ENCODE assay signal across 14 cellular contexts in the genomic region with DNA sequence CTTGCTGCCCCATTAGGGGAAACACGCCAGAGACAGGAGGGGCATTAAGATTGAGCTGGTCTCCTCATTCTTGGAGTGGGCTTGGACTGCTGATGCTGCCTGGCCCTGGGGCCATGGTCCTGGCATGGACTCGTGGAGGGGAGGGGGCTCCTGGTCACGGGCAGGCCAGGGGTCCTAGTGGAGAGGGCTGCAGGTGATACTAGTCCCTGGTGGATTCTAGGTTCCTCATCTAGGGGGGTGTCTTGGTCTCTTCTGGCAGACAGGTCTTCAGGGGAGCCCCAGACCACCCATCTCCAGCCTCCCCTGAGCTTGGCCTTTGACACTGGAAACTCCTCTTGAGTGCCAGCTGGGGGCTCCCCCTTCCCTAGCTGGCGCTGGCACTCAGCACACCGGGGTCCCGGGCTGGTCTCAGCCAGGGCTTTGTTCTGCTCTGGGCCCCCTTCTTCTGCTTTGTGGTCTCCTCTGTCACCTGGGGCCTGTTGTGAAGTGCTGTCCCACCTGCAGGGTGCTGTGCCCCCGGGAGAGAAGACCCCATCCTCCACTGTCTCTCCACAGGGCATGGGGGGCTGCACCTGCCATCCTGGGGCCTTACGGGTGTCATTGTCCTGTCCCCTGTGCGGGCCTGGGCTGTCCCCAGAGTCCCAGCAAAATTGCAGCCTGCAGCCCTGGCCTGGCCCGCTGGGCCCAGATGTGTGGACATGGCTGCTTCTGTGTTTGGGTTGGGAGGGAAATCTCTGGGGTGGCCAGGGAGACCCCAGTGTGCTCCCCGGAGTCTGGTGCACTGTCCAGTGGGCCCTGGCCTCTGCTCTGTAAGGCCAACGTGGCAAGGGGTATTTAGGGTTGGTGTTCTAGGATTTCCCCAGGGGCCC. TPM values are rescaled to one million over a fixed set of nuclear protein-coding genes. Genes with fewer than 3 reads are reported as not detected.
A peak's percentile ranks its signal among the peaks of the same experiment; 100 is the strongest.
DNase-seq lines count a peak whose midpoint lies in the region; ATAC-seq and TF ChIP-seq lines count a peak whose summit lies in the region.
"Had no signal": no experiment of that assay in that cellular context is flagged by ENCODE, and none has a peak within 500 bp of the region (broad histone marks: within the 10 kb centered on the region; RNA-seq: fewer than 3 reads in every experiment).

No MANE protein-coding gene starts in this region.

- no peak overlapping the region for H3K4me3 Mint-ChIP-seq in activated naive CD8-positive, alpha-beta T cell treated with anti-CD3 and anti-CD28 coated beads, Interleukin-2, amount 10 ng/mL, durations not matched to agents 7 days and 5 days
- no peak overlapping the region for H3K4me3 Mint-ChIP-seq in activated naive CD8-positive, alpha-beta T cell treated with anti-CD3 and anti-CD28 coated beads for 36 hours
- H3K4me3 Mint-ChIP-seq in activated CD8-positive, alpha-beta T cell treated with anti-CD3 and anti-CD28 coated beads, Interleukin-2, amount 10 ng/mL, durations not matched to agents 7 days and 5 days = no peak overlapping the region

- H3K9me3 Mint-ChIP-seq in activated naive CD8-positive, alpha-beta T cell treated with anti-CD3 and anti-CD28 coated beads, Interleukin-2, amount 10 ng/mL, durations not matched to agents 7 days and 5 days = no peaks in the 10 kb centered on the region
- H3K9me3 Mint-ChIP-seq in activated naive CD8-positive, alpha-beta T cell treated with anti-CD3 and anti-CD28 coated beads for 36 hours = no peaks in the 10 kb centered on the region
- H3K9me3 Mint-ChIP-seq in activated CD8-positive, alpha-beta T cell treated with anti-CD3 and anti-CD28 coated beads, Interleukin-2, amount 10 ng/mL, durations not matched to agents 7 days and 5 days (ENCODE audit: insufficient read depth) = no peaks in the 10 kb centered on the region

- H3K27ac ChIP-seq in WERI-Rb-1 = no peak overlapping the region
- H3K27ac ChIP-seq: thoracic aorta had no signal

- H3K27me3 Mint-ChIP-seq in activated naive CD8-positive, alpha-beta T cell treated with anti-CD3 and anti-CD28 coated beads, Interleukin-2, amount 10 ng/mL, durations not matched to agents 7 days and 5 days = peaks cover 14% of the 10 kb centered on the region
- peaks cover 19% of the 10 kb centered on the region for H3K27me3 Mint-ChIP-seq in activated naive CD8-positive, alpha-beta T cell treated with anti-CD3 and anti-CD28 coated beads for 36 hours
- H3K27me3 Mint-ChIP-seq in activated CD8-positive, alpha-beta T cell treated with anti-CD3 and anti-CD28 coated beads, Interleukin-2, amount 10 ng/mL, durations not matched to agents 7 days and 5 days (ENCODE audit: low read depth) = peaks cover 9% of the 10 kb centered on the region

- no peaks in the 10 kb centered on the region for H3K4me1 Mint-ChIP-seq in activated naive CD8-positive, alpha-beta T cell treated with anti-CD3 and anti-CD28 coated beads, Interleukin-2, amount 10 ng/mL, durations not matched to agents 7 days and 5 days
- peaks cover 4% of the 10 kb centered on the region for H3K4me1 Mint-ChIP-seq in activated naive CD8-positive, alpha-beta T cell treated with anti-CD3 and anti-CD28 coated beads for 36 hours
- H3K4me1 Mint-ChIP-seq in activated CD8-positive, alpha-beta T cell treated with anti-CD3 and anti-CD28 coated beads, Interleukin-2, amount 10 ng/mL, durations not matched to agents 7 days and 5 days (ENCODE audit: low read depth) = peaks cover 10% of the 10 kb centered on the region

- H3K36me3 Mint-ChIP-seq in activated naive CD8-positive, alpha-beta T cell treated with anti-CD3 and anti-CD28 coated beads, Interleukin-2, amount 10 ng/mL, durations not matched to agents 7 days and 5 days = no peaks in the 10 kb centered on the region
- no peaks in the 10 kb centered on the region for H3K36me3 Mint-ChIP-seq in activated naive CD8-positive, alpha-beta T cell treated with anti-CD3 and anti-CD28 coated beads for 36 hours
- no peaks in the 10 kb centered on the region for H3K36me3 Mint-ChIP-seq in activated CD8-positive, alpha-beta T cell treated with anti-CD3 and anti-CD28 coated beads, Interleukin-2, amount 10 ng/mL, durations not matched to agents 7 days and 5 days (ENCODE audit: low read depth)

- TF ChIP-seq CTCF in WERI-Rb-1 (IDR thresholded peaks at IDR 0.05; ENCODE audit: low read depth, low read length) = no peak

- no peaks in the 10 kb centered on the region for H3K9me3 ChIP-seq in WERI-Rb-1 (ENCODE audit: severe bottlenecking)
- H3K9me3 ChIP-seq: thoracic aorta had no signal

- intact Hi-C loops in sciatic nerve (cut with DNase I) = no loop called here

- POLR2A ChIA-PET in activated naive CD8-positive, alpha-beta T cell treated with anti-CD3 and anti-CD28 coated beads, Interleukin-2, amount 10 ng/mL, durations not matched to agents 7 days and 5 days (lab: Charles Lee) = no interaction called here
- POLR2A ChIA-PET in activated CD8-positive, alpha-beta T cell treated with anti-CD3 and anti-CD28 coated beads, Interleukin-2, amount 10 ng/mL, durations not matched to agents 7 days and 5 days (lab: Charles Lee) = no interaction called here

- peaks cover 18% of the 10 kb centered on the region for H3K36me3 ChIP-seq in WERI-Rb-1
- H3K36me3 ChIP-seq: thoracic aorta had no signal

- peak; percentile 28 for DNase-seq in activated naive CD8-positive, alpha-beta T cell treated with anti-CD3 and anti-CD28 coated beads, Interleukin-2, amount 10 ng/mL, durations not matched to agents 7 days and 5 days
- DNase-seq in activated naive CD8-positive, alpha-beta T cell treated with anti-CD3 and anti-CD28 coated beads for 36 hours = no peak
- peak; percentile 7 for DNase-seq in WERI-Rb-1
- DNase-seq in iPS-NIHi11 (ENCODE audit: low spot score) = peak; percentile 7
- peak; percentile 37 for DNase-seq in sciatic nerve (ENCODE audit: low spot score)
- no peak for DNase-seq in activated CD8-positive, alpha-beta T cell treated with anti-CD3 and anti-CD28 coated beads, Interleukin-2, amount 10 ng/mL, durations not matched to agents 7 days and 5 days
- DNase-seq in NCI-H1417 (lab: John Stamatoyannopoulos, UW) = no peak
- DNase-seq: Calu3; erythroblast; NCI-H2029 treated with DMSO at 0.1 percent for 48 hours; stimulated activated CD4-positive, alpha-beta T cell treated with anti-CD3 and anti-CD28 coated beads, Interleukin-15, amount 100 ng/mL, for 24 hours had no signal

- CTCF ChIA-PET in activated CD8-positive, alpha-beta T cell treated with anti-CD3 and anti-CD28 coated beads, Interleukin-2, amount 10 ng/mL, durations not matched to agents 7 days and 5 days (lab: Charles Lee) = no interaction called here

- no peak overlapping the region for H3K4me3 ChIP-seq in WERI-Rb-1 (ENCODE audit: low read depth, low read length)

- no peak for ATAC-seq in activated naive CD8-positive, alpha-beta T cell treated with anti-CD3 and anti-CD28 coated beads, Interleukin-2, amount 10 ng/mL, durations not matched to agents 7 days and 5 days (ENCODE audit: low read depth)
- ATAC-seq in sciatic nerve (no peak), GM19467 (IDR thresholded peaks at IDR 0.05; ENCODE audit: unreplicated experiment) (no peak)
- no peak for ATAC-seq in activated CD8-positive, alpha-beta T cell treated with anti-CD3 and anti-CD28 coated beads, Interleukin-2, amount 10 ng/mL, durations not matched to agents 7 days and 5 days

- H3K27me3 ChIP-seq in WERI-Rb-1 (ENCODE audit: insufficient read depth, low read depth, severe bottlenecking) = no peaks in the 10 kb centered on the region

- H3K27ac Mint-ChIP-seq in activated naive CD8-positive, alpha-beta T cell treated with anti-CD3 and anti-CD28 coated beads, Interleukin-2, amount 10 ng/mL, durations not matched to agents 7 days and 5 days = no peak overlapping the region
- no peak overlapping the region for H3K27ac Mint-ChIP-seq in activated naive CD8-positive, alpha-beta T cell treated with anti-CD3 and anti-CD28 coated beads for 36 hours
- H3K27ac Mint-ChIP-seq in activated CD8-positive, alpha-beta T cell treated with anti-CD3 and anti-CD28 coated beads, Interleukin-2, amount 10 ng/mL, durations not matched to agents 7 days and 5 days = no peak overlapping the region

RNA-seq across cellular contexts. Expression of gene KIF26A, which starts 2.3 kb away (rescaled TPM):
- under 1 TPM; 0.17 to 0.26 TPM for total RNA-seq in activated naive CD8-positive, alpha-beta T cell treated with anti-CD3 and anti-CD28 coated beads, Interleukin-2, amount 10 ng/mL, durations not matched to agents 7 days and 5 days
- total RNA-seq in activated naive CD8-positive, alpha-beta T cell treated with anti-CD3 and anti-CD28 coated beads for 36 hours = under 1 TPM; 0.89 to 0.94 TPM
- 10.4 TPM for total RNA-seq in sciatic nerve
- under 1 TPM; 0.26 TPM for total RNA-seq in activated CD8-positive, alpha-beta T cell treated with anti-CD3 and anti-CD28 coated beads, Interleukin-2, amount 10 ng/mL, durations not matched to agents 7 days and 5 days

RNA-seq across cellular contexts. Expression of gene ASPG, which starts 55.2 kb away (rescaled TPM):
- total RNA-seq in activated naive CD8-positive, alpha-beta T cell treated with anti-CD3 and anti-CD28 coated beads, Interleukin-2, amount 10 ng/mL, durations not matched to agents 7 days and 5 days = not detected
- not detected for total RNA-seq in activated naive CD8-positive, alpha-beta T cell treated with anti-CD3 and anti-CD28 coated beads for 36 hours
- total RNA-seq in sciatic nerve = 4.6 TPM
- not detected for total RNA-seq in activated CD8-positive, alpha-beta T cell treated with anti-CD3 and anti-CD28 coated beads, Interleukin-2, amount 10 ng/mL, durations not matched to agents 7 days and 5 days
- total RNA-seq: Calu3, H4 had no signal

Comparison
In these comparisons a context has a peak if more than half of its experiments do, and no peak if none do; other contexts are left out.
1. DNase-seq: peak in activated naive CD8-positive, alpha-beta T cell treated with anti-CD3 and anti-CD28 coated beads, Interleukin-2, amount 10 ng/mL, durations not matched to agents 7 days and 5 days (single experiment), WERI-Rb-1 (single experiment), iPS-NIHi11 (single experiment) and sciatic nerve (single experiment); none in activated naive CD8-positive, alpha-beta T cell treated with anti-CD3 and anti-CD28 coated beads for 36 hours (single experiment), activated CD8-positive, alpha-beta T cell treated with anti-CD3 and anti-CD28 coated beads, Interleukin-2, amount 10 ng/mL, durations not matched to agents 7 days and 5 days (single experiment) and NCI-H1417 (0 of 3).